ENCODE assay signal across 1 cellular context in the genomic region with DNA sequence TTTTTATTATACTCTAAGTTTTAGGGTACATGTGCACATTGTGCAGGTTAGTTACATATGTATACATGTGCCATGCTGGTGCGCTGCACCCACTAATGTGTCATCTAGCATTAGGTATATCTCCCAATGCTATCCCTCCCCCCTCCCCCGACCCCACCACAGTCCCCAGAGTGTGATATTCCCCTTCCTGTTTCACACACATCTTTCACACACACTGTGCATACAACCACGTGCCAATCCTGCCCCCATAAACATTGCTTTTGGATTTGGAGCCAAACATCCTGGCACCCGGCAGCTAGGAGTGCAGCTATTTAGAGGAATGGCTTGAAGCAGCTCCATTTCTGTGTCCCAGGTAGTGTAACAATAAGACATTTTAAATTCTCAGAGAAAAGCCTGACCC. TPM values are rescaled to one million over a fixed set of nuclear protein-coding genes. Genes with fewer than 3 reads are reported as not detected.
"Had no signal": no experiment of that assay in that cellular context is flagged by ENCODE, and none has a peak within 500 bp of the region (broad histone marks: within the 10 kb centered on the region; RNA-seq: fewer than 3 reads in every experiment).

No MANE protein-coding gene starts in this region.

RNA-seq across cellular contexts. Expression of gene FAM72D, which starts 51.4 kb away (rescaled TPM):
- total RNA-seq: Right ventricle myocardium inferior had no signal
